In genomic region chr17:9150407-9151090, GRCh38 we compare ENCODE assay signal across 16 cellular contexts.
A peak's percentile ranks its signal among the peaks of the same experiment; 100 is the strongest.
DNase-seq lines count a peak whose midpoint lies in the region; ATAC-seq and TF ChIP-seq lines count a peak whose summit lies in the region.
"Had no signal": no experiment of that assay in that cellular context is flagged by ENCODE, and none has a peak within 500 bp of the region (broad histone marks: within the 10 kb centered on the region; RNA-seq: fewer than 3 reads in every experiment).

No MANE protein-coding gene starts in this region.

- peak; percentile 45 for DNase-seq in AG10803 (ENCODE audit: low read depth)
- DNase-seq in WTC11 (ENCODE audit: low spot score), result no peak
- peak; percentile 14 for DNase-seq in fibroblast of the conjunctiva (ENCODE audit: low read depth)
- DNase-seq in osteocyte (ENCODE audit: extremely low spot score, unreplicated experiment), result peak; percentile 88
- no peak for DNase-seq in activated naive CD4-positive, alpha-beta T cell treated with anti-CD3 and anti-CD28 coated beads for 36 hours
- no peak for DNase-seq in activated CD4-positive, alpha-beta T cell treated with anti-CD3 and anti-CD28 coated beads for 1 hour
- DNase-seq: activated CD4-positive, alpha-beta T cell treated with anti-CD3 and anti-CD28 coated beads for 48 hours; activated T-cell treated with anti-CD3 and anti-CD28 coated beads, Interleukin-2, amount 50 U/mL, for 4 hours; adrenal gland; COR-L47; glutamatergic neuron; HCEC 1CT; naive thymus-derived CD8-positive, alpha-beta T cell; stimulated activated naive CD4-positive, alpha-beta T cell had no signal

- CTCF ChIA-PET in WTC11 (lab: Charles Lee), result interaction anchor here (1.0 kb wide), 1 partner anchor 12 kb away, joined by 4 read pairs; no protein-coding TSS in a partner anchor
- CTCF ChIA-PET in activated naive CD4-positive, alpha-beta T cell treated with anti-CD3 and anti-CD28 coated beads for 36 hours (lab: Charles Lee), result no interaction called here

- TF ChIP-seq CTCF in AG10803 (conservative IDR thresholded peaks at IDR 0.05; ENCODE audit: low read length), result no peak
- TF ChIP-seq CTCF in WTC11 (IDR thresholded peaks at IDR 0.05), result no peak
- no peak for TF ChIP-seq CTCF in osteocyte (IDR thresholded peaks at IDR 0.05)

- H3K36me3 Mint-ChIP-seq in WTC11 (no peaks in the 10 kb centered on the region), osteocyte (ENCODE audit: unreplicated experiment) (no peaks in the 10 kb centered on the region)
- no peaks in the 10 kb centered on the region for H3K36me3 Mint-ChIP-seq in activated naive CD4-positive, alpha-beta T cell treated with anti-CD3 and anti-CD28 coated beads for 36 hours (ENCODE audit: low read depth)
- H3K36me3 Mint-ChIP-seq: naive thymus-derived CD8-positive, alpha-beta T cell had no signal

- H3K9me3 Mint-ChIP-seq in WTC11 (peaks cover 8% of the 10 kb centered on the region; the same call in 1 of the 2 replicates), osteocyte (ENCODE audit: unreplicated experiment) (peaks cover 3% of the 10 kb centered on the region)
- no peaks in the 10 kb centered on the region for H3K9me3 Mint-ChIP-seq in activated naive CD4-positive, alpha-beta T cell treated with anti-CD3 and anti-CD28 coated beads for 36 hours
- H3K9me3 Mint-ChIP-seq: activated T-cell treated with anti-CD3 and anti-CD28 coated beads, Interleukin-2, amount 50 U/mL, for 4 hours; naive thymus-derived CD8-positive, alpha-beta T cell had no signal

- H3K4me1 Mint-ChIP-seq in WTC11, result peaks cover 14% of the 10 kb centered on the region
- H3K4me1 Mint-ChIP-seq in osteocyte (ENCODE audit: unreplicated experiment), result peaks cover 28% of the 10 kb centered on the region
- H3K4me1 Mint-ChIP-seq in activated naive CD4-positive, alpha-beta T cell treated with anti-CD3 and anti-CD28 coated beads for 36 hours (ENCODE audit: low read depth), result no peaks in the 10 kb centered on the region
- H3K4me1 Mint-ChIP-seq: naive thymus-derived CD8-positive, alpha-beta T cell had no signal

- H3K27me3 Mint-ChIP-seq in WTC11 (ENCODE audit: low read depth) (no peaks in the 10 kb centered on the region), osteocyte (ENCODE audit: unreplicated experiment) (no peaks in the 10 kb centered on the region)
- H3K27me3 Mint-ChIP-seq in activated naive CD4-positive, alpha-beta T cell treated with anti-CD3 and anti-CD28 coated beads for 36 hours (ENCODE audit: low read depth), result peaks cover 2% of the 10 kb centered on the region

- no peak overlapping the region for H3K4me3 Mint-ChIP-seq in WTC11
- peak overlapping the region; percentile 43 for H3K4me3 Mint-ChIP-seq in osteocyte (ENCODE audit: unreplicated experiment)
- no peak overlapping the region for H3K4me3 Mint-ChIP-seq in activated naive CD4-positive, alpha-beta T cell treated with anti-CD3 and anti-CD28 coated beads for 36 hours
- H3K4me3 Mint-ChIP-seq: activated T-cell treated with anti-CD3 and anti-CD28 coated beads, Interleukin-2, amount 50 U/mL, for 4 hours; naive thymus-derived CD8-positive, alpha-beta T cell had no signal

- H3K27ac Mint-ChIP-seq in WTC11 (0 out of 2 replicates have a peak overlapping the region, but pooled peaks have one; percentile 46), osteocyte (ENCODE audit: unreplicated experiment) (peak overlapping the region; percentile 94)
- no peak overlapping the region for H3K27ac Mint-ChIP-seq in activated naive CD4-positive, alpha-beta T cell treated with anti-CD3 and anti-CD28 coated beads for 36 hours

- H3K4me3 ChIP-seq in AG10803 (ENCODE audit: low read length), result no peak overlapping the region
- H3K4me3 ChIP-seq: adrenal gland had no signal

- intact Hi-C loops in activated naive CD4-positive, alpha-beta T cell treated with anti-CD3 and anti-CD28 coated beads for 36 hours (cut with micrococcal nuclease), result loop anchor here (10.0 kb wide), 1 partner anchor 64 kb away; no protein-coding TSS in a partner anchor

- POLR2A ChIA-PET in WTC11 (lab: Charles Lee), result no interaction called here

- ATAC-seq in WTC11 (0 out of 2 replicates have a peak, but pooled peaks have one; percentile 32), GM19023 (IDR thresholded peaks at IDR 0.05; ENCODE audit: unreplicated experiment) (no peak), GM21367 (IDR thresholded peaks at IDR 0.05; ENCODE audit: unreplicated experiment) (no peak)
- ATAC-seq: activated T-cell treated with anti-CD3 and anti-CD28 coated beads, Interleukin-2, amount 50 U/mL, for 4 hours; naive thymus-derived CD8-positive, alpha-beta T cell had no signal

TF ChIP-seq in WTC11, 78 proteins besides CTCF, POLR2A, EP300 and RAD21:
- no peak for TF ChIP-seq E2F5 (CRISPR knock-in tag; IDR thresholded peaks at IDR 0.05)
- TF ChIP-seq MXD4 (CRISPR knock-in tag; IDR thresholded peaks at IDR 0.05; ENCODE audit: borderline replicate concordance), result no peak
- no peak for TF ChIP-seq CDX4 (CRISPR knock-in tag; IDR thresholded peaks at IDR 0.05; ENCODE audit: borderline replicate concordance)
- no peak for TF ChIP-seq ATF1 (CRISPR knock-in tag; IDR thresholded peaks at IDR 0.05)
- no peak for TF ChIP-seq OVOL2 (CRISPR knock-in tag; IDR thresholded peaks at IDR 0.05; ENCODE audit: borderline replicate concordance)
- TF ChIP-seq ZNF317 (CRISPR knock-in tag; IDR thresholded peaks at IDR 0.05; ENCODE audit: borderline replicate concordance, low read depth), result no peak
- TF ChIP-seq ZNF671 (CRISPR knock-in tag; IDR thresholded peaks at IDR 0.05), result no peak

Comparison
In these comparisons a context has a peak if more than half of its experiments do, and no peak if none do; other contexts are left out.
1. DNase-seq: peak in AG10803 (single experiment), fibroblast of the conjunctiva (single experiment) and osteocyte (single experiment); none in WTC11 (single experiment), activated naive CD4-positive, alpha-beta T cell treated with anti-CD3 and anti-CD28 coated beads for 36 hours (single experiment) and activated CD4-positive, alpha-beta T cell treated with anti-CD3 and anti-CD28 coated beads for 1 hour (single experiment).